Comparison of ENCODE assay signal across 8 cellular contexts in the genomic region with DNA sequence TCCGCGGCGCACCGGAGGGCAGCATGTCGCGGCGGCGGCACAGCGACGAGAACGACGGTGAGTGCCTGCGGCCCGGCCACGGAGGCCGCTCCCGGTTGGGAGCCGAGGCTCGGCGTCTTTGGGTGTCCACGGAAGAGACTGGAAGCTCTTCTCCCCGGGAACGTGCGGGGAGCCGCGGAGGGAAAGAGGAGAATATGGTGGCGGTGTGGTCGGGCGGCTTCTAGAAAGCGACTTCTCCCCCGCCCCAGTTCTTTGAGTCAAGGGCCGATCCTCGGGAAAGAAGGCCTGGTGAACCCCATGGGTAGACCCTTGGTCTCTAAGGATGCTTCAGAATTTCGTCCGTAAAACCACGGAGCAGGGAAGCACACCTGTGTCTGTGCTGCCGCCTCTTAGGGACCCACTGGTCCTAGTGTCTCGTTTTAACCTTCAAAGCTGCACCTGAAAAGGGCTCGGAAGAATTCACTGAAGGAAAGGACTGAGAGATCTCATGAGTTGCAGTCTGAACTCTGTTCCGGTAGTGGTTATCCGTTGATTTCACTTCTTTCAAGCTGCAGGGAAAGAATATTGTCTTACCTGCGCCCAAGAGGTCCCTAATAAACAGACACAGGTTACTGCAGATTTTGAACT. TPM values are rescaled to one million over a fixed set of nuclear protein-coding genes. Genes with fewer than 3 reads are reported as not detected.
A peak's percentile ranks its signal among the peaks of the same experiment; 100 is the strongest.
DNase-seq lines count a peak whose midpoint lies in the region; ATAC-seq and TF ChIP-seq lines count a peak whose summit lies in the region.

No MANE protein-coding gene starts in this region.

- no peaks in the 10 kb centered on the region for H3K9me2 ChIP-seq in PC-3 (replicated peaks; ENCODE audit: low read length)

- intact Hi-C loops in PC-3 (cut with micrococcal nuclease), result loop anchor here (1.0 kb wide), 1 partner anchor 288 kb away; a partner anchor contains a TSS

- ATAC-seq in GM19455 (IDR thresholded peaks at IDR 0.05; ENCODE audit: unreplicated experiment) (peak; percentile 4), PC-3 (peak; percentile 1; the same call in 1 of the 2 replicates), GM21825 (IDR thresholded peaks at IDR 0.05; ENCODE audit: unreplicated experiment) (no peak), HG02870 (IDR thresholded peaks at IDR 0.05; ENCODE audit: unreplicated experiment) (no peak)

- DNase-seq in ACHN (peak; percentile 2), PC-3 (peak; percentile 6), NCI-H1930 (lab: John Stamatoyannopoulos, UW) (no peak)
- DNase-seq in effector memory CD4-positive, alpha-beta T cell, result no peak

- POLR2A ChIA-PET in PC-3 (lab: Charles Lee; ENCODE audit: unreplicated experiment), result interaction anchor here (0.7 to 1.1 kb wide), 3 partner anchors 12 to 925 kb away, joined by 3 to 11 read pairs (median 5); a partner anchor contains a TSS

- H3K27me3 ChIP-seq in PC-3 (ENCODE audit: low read length) (no peaks in the 10 kb centered on the region), muscle layer of duodenum (ENCODE audit: low read depth, low read length) (no peaks in the 10 kb centered on the region)
- no peaks in the 10 kb centered on the region for H3K27me3 ChIP-seq in effector memory CD4-positive, alpha-beta T cell (replicated peaks; ENCODE audit: control insufficient read depth, insufficient read depth, low read length, poor library complexity, severe bottlenecking)

- TF ChIP-seq CTCF in PC-3 (conservative IDR thresholded peaks at IDR 0.05; ENCODE audit: low read depth, low read length), result no peak

- CTCF ChIA-PET in PC-3 (lab: Charles Lee), result interaction anchor here (0.6 kb wide), 1 partner anchor 19 kb away, joined by 3 read pairs; no protein-coding TSS in a partner anchor

- H3K9me3 ChIP-seq in PC-3 (ENCODE audit: low read length) (no peaks in the 10 kb centered on the region), muscle layer of duodenum (ENCODE audit: control insufficient read depth in 1 of 2, low read length in 2 of 2) (no peaks in the 10 kb centered on the region)
- no peaks in the 10 kb centered on the region for H3K9me3 ChIP-seq in effector memory CD4-positive, alpha-beta T cell (ENCODE audit: control insufficient read depth, low read length)

- in situ Hi-C loops in ACHN (cut with HindIII; ENCODE audit: low pct_ligation_motif_present, low pct_unique_long_range_greater_than_20kb, low sequenced_read_pairs), result no loop called here

- H3K27ac ChIP-seq in PC-3 (ENCODE audit: low read length) (peak overlapping the region; percentile 89), muscle layer of duodenum (ENCODE audit: low read length) (peak overlapping the region; percentile 93)
- H3K27ac ChIP-seq in effector memory CD4-positive, alpha-beta T cell (ENCODE audit: insufficient read depth, low read length, poor library complexity, severe bottlenecking), result peak overlapping the region; percentile 94

- BruUV-seq in PC-3 (replicated peaks; lab: Mats Ljungman, UMichigan), result TSS peak; percentile 49

- H3K4me2 ChIP-seq in PC-3 (ENCODE audit: low read length), result peak overlapping the region; percentile 91

- H3K36me3 ChIP-seq in PC-3 (ENCODE audit: low read depth, low read length) (no peaks in the 10 kb centered on the region), muscle layer of duodenum (ENCODE audit: control insufficient read depth in 1 of 2, insufficient read depth in 2 of 2, low read length in 2 of 2) (peaks cover 0 to 16% of the 10 kb centered on the region in 2 donors)
- peaks cover 4% of the 10 kb centered on the region for H3K36me3 ChIP-seq in effector memory CD4-positive, alpha-beta T cell (ENCODE audit: control insufficient read depth, insufficient read depth, low read length)

- peak overlapping the region; percentile 80; the same call in 1 of the 2 replicates for H2AFZ ChIP-seq in PC-3 (ENCODE audit: low read length)

- peak overlapping the region; percentile 94 for H3K9ac ChIP-seq in PC-3 (ENCODE audit: low read length)

- H3K4me1 ChIP-seq in PC-3 (ENCODE audit: insufficient read depth, low read length), result peaks cover 16% of the 10 kb centered on the region
- H3K4me1 ChIP-seq in effector memory CD4-positive, alpha-beta T cell (ENCODE audit: control insufficient read depth, insufficient read depth, low read length, poor library complexity, severe bottlenecking), result peaks cover 23% of the 10 kb centered on the region
- peaks cover 15 to 41% of the 10 kb centered on the region in 2 donors for H3K4me1 ChIP-seq in muscle layer of duodenum (ENCODE audit: control insufficient read depth in 1 of 2, insufficient read depth in 2 of 2, low read length in 2 of 2)

- H4K20me1 ChIP-seq in PC-3 (ENCODE audit: low read length), result peaks cover 36% of the 10 kb centered on the region

- H3K79me2 ChIP-seq in PC-3 (ENCODE audit: low read length), result peaks cover 82% of the 10 kb centered on the region

- no peaks in the 10 kb centered on the region for H3F3A ChIP-seq in PC-3 (ENCODE audit: low read length, unreplicated experiment)

- H3K4me3 ChIP-seq in PC-3 (ENCODE audit: low read length), result peak overlapping the region; percentile 96
- peak overlapping the region; percentile 89 for H3K4me3 ChIP-seq in effector memory CD4-positive, alpha-beta T cell (ENCODE audit: insufficient read depth, low read depth, low read length, poor library complexity, severe bottlenecking)
- peak overlapping the region; percentile 96 to 97 for H3K4me3 ChIP-seq in muscle layer of duodenum (ENCODE audit: low read depth in 1 of 2, low read length in 2 of 2)

RNA-seq across cellular contexts. Expression of a gene that starts 0.4 kb away (rescaled TPM):
- 22.6 and 23.0 TPM in 2 replicates for total RNA-seq in PC-3 (2014; rRNA removed)

RNA-seq across cellular contexts. Expression of a gene that starts 0.8 kb away (rescaled TPM):
- total RNA-seq in PC-3 (2014; rRNA removed), result 7.4 and 11.2 TPM in 2 replicates

Comparison
In these comparisons a context has a peak if more than half of its experiments do, and no peak if none do; other contexts are left out.
1. DNase-seq: peak in ACHN (single experiment) and PC-3 (single experiment); none in effector memory CD4-positive, alpha-beta T cell (0 of 3) and NCI-H1930 (0 of 2).
2. ATAC-seq: peak in GM19455 (single experiment) and PC-3 (single experiment); none in GM21825 (single experiment) and HG02870 (single experiment).
3. Peak in every context shown above with its lines, with median percentiles within 50 percentile points of each other: H3K27ac ChIP-seq and H3K4me3 ChIP-seq.